ENCODE assay signal across 20 cellular contexts in genomic region chr15:52682200-52682599, GRCh38. TPM values are rescaled to one million over a fixed set of nuclear protein-coding genes. Genes with fewer than 3 reads are reported as not detected.
DNase-seq lines count a peak whose midpoint lies in the region; ATAC-seq and TF ChIP-seq lines count a peak whose summit lies in the region.
"Had no signal": no experiment of that assay in that cellular context is flagged by ENCODE, and none has a peak within 500 bp of the region (broad histone marks: within the 10 kb centered on the region; RNA-seq: fewer than 3 reads in every experiment).

No MANE protein-coding gene starts in this region.

- H3K36me3 ChIP-seq in Karpas-422 (ENCODE audit: insufficient read depth, low read length), result peaks cover 17% of the 10 kb centered on the region; the same call in 1 of the 2 replicates
- H3K36me3 ChIP-seq: suprapubic skin had no signal

- peak overlapping the region; percentile 53 for H3K27ac Mint-ChIP-seq in T-helper 1 cell treated with Interleukin-12 subunit alpha and Interleukin-12 subunit beta and Interleukin-4 antibody, amounts not matched to agents 30 μg/mL and 1 μg/mL, for 36 hours
- H3K27ac Mint-ChIP-seq in natural killer cell treated with Interleukin-12 subunit alpha and Interleukin-12 subunit beta and Interleukin-15 and Interleukin-18, amount 100 ng/mL, for 72 hours, result peak overlapping the region; percentile 57 to 84
- H3K27ac Mint-ChIP-seq in CD14-positive monocyte, result peak overlapping the region in 1 of 7 donors; percentile 22
- H3K27ac Mint-ChIP-seq: nephron, progenitor cell of endocrine pancreas had no signal

- peaks cover 44% of the 10 kb centered on the region for H3K79me2 ChIP-seq in Karpas-422 (ENCODE audit: low read length)

- H3K4me3 ChIP-seq in Karpas-422 (ENCODE audit: low read length), result peak overlapping the region; percentile 83
- H3K4me3 ChIP-seq: heart right ventricle, suprapubic skin had no signal

- peak overlapping the region; percentile 100 for H3K27ac ChIP-seq in Karpas-422 (ENCODE audit: low read length)
- H3K27ac ChIP-seq: 22Rv1, heart right ventricle, suprapubic skin had no signal

- no peak overlapping the region for H2AFZ ChIP-seq in Karpas-422 (ENCODE audit: low read length)

- peaks cover 25% of the 10 kb centered on the region for H3K4me1 Mint-ChIP-seq in T-helper 1 cell treated with Interleukin-12 subunit alpha and Interleukin-12 subunit beta and Interleukin-4 antibody, amounts not matched to agents 30 μg/mL and 1 μg/mL, for 36 hours (ENCODE audit: low read depth)
- peaks cover 23 to 39% of the 10 kb centered on the region in 2 donors for H3K4me1 Mint-ChIP-seq in natural killer cell treated with Interleukin-12 subunit alpha and Interleukin-12 subunit beta and Interleukin-15 and Interleukin-18, amount 100 ng/mL, for 72 hours (ENCODE audit: low read depth in 2 of 2)
- H3K4me1 Mint-ChIP-seq in CD14-positive monocyte, result peaks cover 24% of the 10 kb centered on the region

- peak overlapping the region; percentile 91 for H3K9ac ChIP-seq in Karpas-422 (ENCODE audit: low read length)
- H3K9ac ChIP-seq: SK-N-SH had no signal

- peak overlapping the region; percentile 95 for H3K4me2 ChIP-seq in Karpas-422 (ENCODE audit: low read depth, low read length, poor library complexity, severe bottlenecking)
- H3K4me2 ChIP-seq: SK-N-SH had no signal

- H3K4me1 ChIP-seq in Karpas-422 (ENCODE audit: low read length), result peaks cover 86% of the 10 kb centered on the region

- H3K27me3 ChIP-seq in Karpas-422 (ENCODE audit: low read length), result no peaks in the 10 kb centered on the region
- H3K27me3 ChIP-seq: heart right ventricle, suprapubic skin had no signal

- H3K4me3 Mint-ChIP-seq in T-helper 1 cell treated with Interleukin-12 subunit alpha and Interleukin-12 subunit beta and Interleukin-4 antibody, amounts not matched to agents 30 μg/mL and 1 μg/mL, for 36 hours, result no peak overlapping the region
- H3K4me3 Mint-ChIP-seq in natural killer cell treated with Interleukin-12 subunit alpha and Interleukin-12 subunit beta and Interleukin-15 and Interleukin-18, amount 100 ng/mL, for 72 hours, result peak overlapping the region; percentile 64
- H3K4me3 Mint-ChIP-seq in CD14-positive monocyte, result no peak overlapping the region
- H3K4me3 Mint-ChIP-seq: activated CD4-positive, alpha-beta T cell treated with anti-CD3 and anti-CD28 coated beads, Interleukin-2, amount 10 ng/mL, durations not matched to agents 7 days and 5 days had no signal

- no peaks in the 10 kb centered on the region for H3K9me2 ChIP-seq in Karpas-422 (replicated peaks; ENCODE audit: insufficient read depth, low read length)
- H3K9me2 ChIP-seq: SK-N-SH had no signal

- no peaks in the 10 kb centered on the region for H3K9me3 Mint-ChIP-seq in T-helper 1 cell treated with Interleukin-12 subunit alpha and Interleukin-12 subunit beta and Interleukin-4 antibody, amounts not matched to agents 30 μg/mL and 1 μg/mL, for 36 hours
- no peaks in the 10 kb centered on the region for H3K9me3 Mint-ChIP-seq in natural killer cell treated with Interleukin-12 subunit alpha and Interleukin-12 subunit beta and Interleukin-15 and Interleukin-18, amount 100 ng/mL, for 72 hours
- no peaks in the 10 kb centered on the region for H3K9me3 Mint-ChIP-seq in CD14-positive monocyte
- H3K9me3 Mint-ChIP-seq: activated CD4-positive, alpha-beta T cell treated with anti-CD3 and anti-CD28 coated beads, Interleukin-2, amount 10 ng/mL, durations not matched to agents 7 days and 5 days; nephron had no signal

- DNase-seq in T-helper 1 cell (no peak), Karpas-422 (peak; percentile 61), amniotic epithelial cell (ENCODE audit: low read depth) (peak; percentile 24), CD14-positive monocyte (ENCODE audit: low spot score) (no peak), SKM-1 treated with dmso at 0.1 percent for 144 hours (lab: John Stamatoyannopoulos, UW; ENCODE audit: unreplicated experiment) (no peak)
- DNase-seq in natural killer cell treated with Interleukin-12 subunit alpha and Interleukin-12 subunit beta and Interleukin-15 and Interleukin-18, amount 100 ng/mL, for 72 hours (ENCODE audit: low spot score), result no peak
- DNase-seq: activated CD4-positive, alpha-beta T cell treated with anti-CD3 and anti-CD28 coated beads, Interleukin-2, amount 10 ng/mL, durations not matched to agents 7 days and 5 days; activated T-cell treated with anti-CD3 and anti-CD28 coated beads, Interleukin-2, amount 50 U/mL, for 48 hours; heart right ventricle; NCI-H1417 treated with DMSO at 0.1 percent for 48 hours; NCI-H2171 treated with DMSO at 0.1 percent for 48 hours; NCI-H82; SK-N-SH; stimulated activated CD4-positive, alpha-beta T cell treated with anti-CD3 and anti-CD28 coated beads, Interleukin-2, amount 100 ng/mL, for 48 hours had no signal

- TF ChIP-seq CTCF in CD14-positive monocyte (IDR thresholded peaks at IDR 0.05), result no peak

- peaks cover 3% of the 10 kb centered on the region for H3K36me3 Mint-ChIP-seq in T-helper 1 cell treated with Interleukin-12 subunit alpha and Interleukin-12 subunit beta and Interleukin-4 antibody, amounts not matched to agents 30 μg/mL and 1 μg/mL, for 36 hours (ENCODE audit: low read depth)
- no peaks in the 10 kb centered on the region for H3K36me3 Mint-ChIP-seq in natural killer cell treated with Interleukin-12 subunit alpha and Interleukin-12 subunit beta and Interleukin-15 and Interleukin-18, amount 100 ng/mL, for 72 hours
- peaks cover 0 to under 1% of the 10 kb centered on the region in 2 donors for H3K36me3 Mint-ChIP-seq in CD14-positive monocyte

- no peaks in the 10 kb centered on the region; the same call in 1 of the 2 replicates for H4K20me1 ChIP-seq in Karpas-422 (ENCODE audit: insufficient read depth, low read depth, low read length)

- intact Hi-C loops in CD14-positive monocyte (cut with micrococcal nuclease), result no loop called here

- no peak for ATAC-seq in natural killer cell treated with Interleukin-12 subunit alpha and Interleukin-12 subunit beta and Interleukin-15 and Interleukin-18, amount 100 ng/mL, for 72 hours
- ATAC-seq in HG02610 (IDR thresholded peaks at IDR 0.05; ENCODE audit: unreplicated experiment), result no peak
- ATAC-seq: heart right ventricle had no signal

- no peaks in the 10 kb centered on the region for H3K27me3 Mint-ChIP-seq in T-helper 1 cell treated with Interleukin-12 subunit alpha and Interleukin-12 subunit beta and Interleukin-4 antibody, amounts not matched to agents 30 μg/mL and 1 μg/mL, for 36 hours (ENCODE audit: low read depth)
- H3K27me3 Mint-ChIP-seq in natural killer cell treated with Interleukin-12 subunit alpha and Interleukin-12 subunit beta and Interleukin-15 and Interleukin-18, amount 100 ng/mL, for 72 hours, result no peaks in the 10 kb centered on the region
- H3K27me3 Mint-ChIP-seq in CD14-positive monocyte (ENCODE audit: low read depth in 3 of 3), result peaks cover 0 to 13% (median 5%) of the 10 kb centered on the region in 3 donors
- H3K27me3 Mint-ChIP-seq: activated CD4-positive, alpha-beta T cell treated with anti-CD3 and anti-CD28 coated beads, Interleukin-2, amount 10 ng/mL, durations not matched to agents 7 days and 5 days; progenitor cell of endocrine pancreas had no signal

- no peaks in the 10 kb centered on the region for H3K9me3 ChIP-seq in Karpas-422 (ENCODE audit: low read length)
- H3K9me3 ChIP-seq: heart right ventricle, SK-N-SH, suprapubic skin had no signal

RNA-seq across cellular contexts. Expression of gene ATOSA, which starts 3.0 kb away (rescaled TPM):
- 107 and 255 TPM in 2 replicates for total RNA-seq in Karpas-422 (2014; rRNA removed; shearing (Covaris generic); ENCODE audit: low replicate concordance)
- 10 to 100 TPM; 34.1 to 42.0 TPM for total RNA-seq in natural killer cell treated with Interleukin-12 subunit alpha and Interleukin-12 subunit beta and Interleukin-15 and Interleukin-18, amount 100 ng/mL, for 72 hours
- 1 to 10 TPM; 2.1 to 3.5 TPM for polyA plus RNA-seq in CD14-positive monocyte

Comparison
In these comparisons a context has a peak if more than half of its experiments do, and no peak if none do; other contexts are left out.
1. DNase-seq: peak in Karpas-422 (single experiment) and amniotic epithelial cell (single experiment); none in T-helper 1 cell (0 of 5), natural killer cell treated with Interleukin-12 subunit alpha and Interleukin-12 subunit beta and Interleukin-15 and Interleukin-18, amount 100 ng/mL, for 72 hours (single experiment), CD14-positive monocyte (single experiment) and SKM-1 treated with dmso at 0.1 percent for 144 hours (single experiment).